Comparison of ENCODE assay signal across 24 cellular contexts in the genomic region with DNA sequence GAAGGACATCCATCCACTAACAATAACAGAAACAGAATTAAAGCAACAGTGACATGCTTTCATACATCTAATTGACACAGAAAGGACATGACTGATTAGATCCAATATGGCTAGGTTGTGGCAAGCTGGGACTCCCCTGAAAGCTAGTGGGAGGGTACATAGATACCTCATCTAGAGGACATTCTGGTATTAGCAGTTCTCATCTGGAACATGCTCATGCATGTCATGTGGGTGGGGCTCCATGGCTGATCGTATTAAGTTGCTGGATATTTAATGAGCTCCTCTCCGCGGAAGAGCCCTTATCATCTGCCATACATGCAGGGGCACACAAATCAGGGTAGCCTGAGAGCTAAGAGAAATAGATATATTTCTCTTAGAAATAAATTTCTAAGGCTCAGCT.
A peak's percentile ranks its signal among the peaks of the same experiment; 100 is the strongest.
DNase-seq lines count a peak whose midpoint lies in the region; ATAC-seq lines count a peak whose summit lies in the region.
"Had no signal": no experiment of that assay in that cellular context is flagged by ENCODE, and none has a peak within 500 bp of the region (broad histone marks: within the 10 kb centered on the region; RNA-seq: fewer than 3 reads in every experiment).

No MANE protein-coding gene starts in this region.

- H3K4me1 Mint-ChIP-seq in effector memory CD8-positive, alpha-beta T cell (ENCODE audit: low read depth in 2 of 2), result no peaks in the 10 kb centered on the region
- H3K4me1 Mint-ChIP-seq: CD14-positive monocyte; CD8-positive, alpha-beta memory T cell had no signal

- H3K4me2 ChIP-seq in neuronal stem cell (ENCODE audit: insufficient read depth, low read length, poor library complexity, severe bottlenecking), result no peak overlapping the region

- no peak overlapping the region for H3K4ac ChIP-seq in neuronal stem cell (ENCODE audit: low read length)

- no peak overlapping the region for H2BK15ac ChIP-seq in neuronal stem cell (ENCODE audit: low read length)

- H2AK5ac ChIP-seq in neuronal stem cell (ENCODE audit: low read depth, low read length), result no peak overlapping the region

- no peak overlapping the region for H3K4me3 ChIP-seq in neuronal stem cell (ENCODE audit: low read length in 2 of 2)
- H3K4me3 ChIP-seq: SJCRH30 had no signal

- H3K27ac ChIP-seq in neuronal stem cell (replicated peaks; ENCODE audit: low read length), result no peak overlapping the region
- H3K27ac ChIP-seq: 22Rv1, HL-60, SJCRH30 had no signal

- H3K18ac ChIP-seq in neuronal stem cell (ENCODE audit: low read length), result no peak overlapping the region

- H2BK5ac ChIP-seq in neuronal stem cell (ENCODE audit: low read length), result no peak overlapping the region

- no peak overlapping the region for H4K8ac ChIP-seq in neuronal stem cell (ENCODE audit: low read depth, low read length)

- no CpG with 5 or more reads among the region's 3 CpGs for WGBS in neuronal stem cell (ENCODE audit: extremely low coverage in 2 of 2, insufficient read length in 2 of 2, insufficient replicate concordance in 1 of 2), 2 donors

- H3K14ac ChIP-seq in neuronal stem cell (ENCODE audit: low read length), result no peak overlapping the region

- H4K91ac ChIP-seq in neuronal stem cell (ENCODE audit: low read depth, low read length, poor library complexity), result no peak overlapping the region

- no peak overlapping the region for H3K27ac Mint-ChIP-seq in effector memory CD8-positive, alpha-beta T cell
- H3K27ac Mint-ChIP-seq: B cell; CD8-positive, alpha-beta memory T cell had no signal

- peaks cover 0 to under 1% of the 10 kb centered on the region in 2 donors for H3K9me3 Mint-ChIP-seq in effector memory CD8-positive, alpha-beta T cell

- H2BK12ac ChIP-seq in neuronal stem cell (ENCODE audit: low read length), result no peak overlapping the region

- no peaks in the 10 kb centered on the region for H3K9me3 ChIP-seq in neuronal stem cell (replicated peaks in 1 of 2; ENCODE audit: control insufficient read depth in 2 of 2, insufficient read depth in 1 of 2, low read depth in 1 of 2, low read length in 2 of 2)
- H3K9me3 ChIP-seq: SJCRH30 had no signal

- no peak overlapping the region for H3K9ac ChIP-seq in neuronal stem cell (ENCODE audit: low read depth, low read length, poor library complexity)

- H3K36me3 Mint-ChIP-seq in effector memory CD8-positive, alpha-beta T cell (ENCODE audit: insufficient read depth), result no peaks in the 10 kb centered on the region
- H3K36me3 Mint-ChIP-seq: CD14-positive monocyte; CD8-positive, alpha-beta memory T cell had no signal

- H3K4me3 Mint-ChIP-seq in effector memory CD8-positive, alpha-beta T cell, result no peak overlapping the region
- H3K4me3 Mint-ChIP-seq: B cell; CD14-positive monocyte; CD8-positive, alpha-beta memory T cell had no signal

- H2AFZ ChIP-seq in neuronal stem cell (ENCODE audit: low read length), result no peak overlapping the region

- ATAC-seq in effector memory CD8-positive, alpha-beta T cell (replicated peaks), result no peak
- ATAC-seq: PC-3, Right ventricle myocardium inferior had no signal

- H3K79me1 ChIP-seq in neuronal stem cell (ENCODE audit: low read depth, low read length), result no peaks in the 10 kb centered on the region

- no peaks in the 10 kb centered on the region for H3K27me3 ChIP-seq in neuronal stem cell (ENCODE audit: control insufficient read depth in 3 of 3, insufficient read depth in 3 of 3, low read depth in 1 of 3, low read length in 3 of 3)
- H3K27me3 ChIP-seq: SJCRH30 had no signal

- H3K27me3 Mint-ChIP-seq in effector memory CD8-positive, alpha-beta T cell, result peaks cover 0 to 2% of the 10 kb centered on the region in 2 donors
- H3K27me3 Mint-ChIP-seq: B cell had no signal

- no peaks in the 10 kb centered on the region for H3K36me3 ChIP-seq in neuronal stem cell (replicated peaks in 1 of 2; ENCODE audit: control insufficient read depth in 2 of 2, insufficient read depth in 2 of 2, low read length in 2 of 2)
- H3K36me3 ChIP-seq: SJCRH30 had no signal

- peaks cover 0 to 3% of the 10 kb centered on the region in 2 donors for H3K4me1 ChIP-seq in neuronal stem cell (ENCODE audit: control insufficient read depth in 2 of 2, insufficient read depth in 1 of 2, low read depth in 1 of 2, low read length in 2 of 2)
- H3K4me1 ChIP-seq: SJCRH30 had no signal

- H2BK120ac ChIP-seq in neuronal stem cell (ENCODE audit: low read depth, low read length), result no peak overlapping the region

- DNase-seq in DMS 273 (lab: John Stamatoyannopoulos, UW; ENCODE audit: unreplicated experiment), result peak; percentile 6
- no peak for DNase-seq in DMS 273 treated with DMSO at 0.1 percent for 48 hours (lab: John Stamatoyannopoulos, UW)
- DNase-seq in NCI-H510A (lab: John Stamatoyannopoulos, UW), result peak; percentile 64
- DNase-seq in NCI-H82 (lab: John Stamatoyannopoulos, UW), result peak; percentile 67
- DNase-seq in left kidney (ENCODE audit: low read depth, low spot score), result peak; percentile 18
- no peak for DNase-seq in effector memory CD8-positive, alpha-beta T cell
- DNase-seq in activated naive CD4-positive, alpha-beta T cell (lab: John Stamatoyannopoulos, UW), result no peak
- DNase-seq in neuronal stem cell (ENCODE audit: low spot score), result no peak
- DNase-seq: CD8-positive, alpha-beta memory T cell; DMS153; DND-41; Kasumi-1; NCI-H1092 treated with DMSO at 0.1 percent for 48 hours; NCI-H1436; NCI-H187 treated with DMSO at 0.1 percent for 48 hours; NCI-H2107; NK-92 treated with Interleukin-12 subunit alpha and Interleukin-12 subunit beta, amount 100 ng/mL, for 24 hours; PC-3; SJCRH30 had no signal

- no peak overlapping the region for H3K23ac ChIP-seq in neuronal stem cell (ENCODE audit: low read depth, low read length, poor library complexity)

Comparison
In these comparisons a context has a peak if more than half of its experiments do, and no peak if none do; other contexts are left out.
1. DNase-seq: peak in DMS 273 (single experiment), NCI-H510A (single experiment), NCI-H82 (single experiment) and left kidney (single experiment); none in DMS 273 treated with DMSO at 0.1 percent for 48 hours (single experiment), effector memory CD8-positive, alpha-beta T cell (0 of 3), activated naive CD4-positive, alpha-beta T cell (0 of 4) and neuronal stem cell (single experiment).